ENCODE assay signal across 10 cellular contexts in genomic region chr21:14773777-14774345, GRCh38.
DNase-seq lines count a peak whose midpoint lies in the region; ATAC-seq, FAIRE-seq and TF ChIP-seq lines count a peak whose summit lies in the region.
"Had no signal": no experiment of that assay in that cellular context is flagged by ENCODE, and none has a peak within 500 bp of the region (broad histone marks: within the 10 kb centered on the region; RNA-seq: fewer than 3 reads in every experiment).

No MANE protein-coding gene starts in this region.

- H3K9me1 ChIP-seq in endothelial cell of umbilical vein (replicated peaks; ENCODE audit: control insufficient read depth, extremely low read depth, insufficient read depth, low read length) = no peaks in the 10 kb centered on the region

- DNase-seq in NCI-H1694 (lab: John Stamatoyannopoulos, UW) (peak; percentile 32), endothelial cell of umbilical vein (ENCODE audit: low read depth, low spot score) (peak; percentile 53), omental fat pad (ENCODE audit: low spot score) (peak; percentile 68), DMS153 (lab: John Stamatoyannopoulos, UW) (no peak)
- DNase-seq in activated CD4-positive, alpha-beta T cell treated with anti-CD3 and anti-CD28 coated beads, Interleukin-2, amount 50 U/mL, for 4 hours = peak; percentile 54 to 59

- TF ChIP-seq POLR2A in endothelial cell of umbilical vein (IDR thresholded peaks at IDR 0.05; ENCODE audit: low read depth, low read length) = no peak

- H2AFZ ChIP-seq in endothelial cell of umbilical vein (ENCODE audit: low read depth, low read length) = no peak overlapping the region

- no peak overlapping the region for H3K9ac ChIP-seq in endothelial cell of umbilical vein (replicated peaks; ENCODE audit: extremely low read depth, insufficient read depth, low read length)

- peak; percentile 37 for FAIRE-seq in endothelial cell of umbilical vein (lab: Jason Lieb, UNC)
- FAIRE-seq: TTC549 had no signal

- H3K79me2 ChIP-seq in endothelial cell of umbilical vein (ENCODE audit: control insufficient read depth, insufficient read depth, low read length) = no peaks in the 10 kb centered on the region

- no peak overlapping the region for H3K27ac ChIP-seq in endothelial cell of umbilical vein (ENCODE audit: insufficient read depth, low read depth, low read length)
- H3K27ac ChIP-seq: thoracic aorta had no signal

- CTCF ChIA-PET in endothelial cell of umbilical vein (lab: Charles Lee) = interaction anchor here (0.5 to 2.8 kb wide), 17 partner anchors 12 to 818 kb away, joined by 3 to 15 read pairs (median 4); partner anchors contain the start of gene HSPA13

- dilution Hi-C loops in endothelial cell of umbilical vein (cut with MboI; ENCODE audit: extremely low pct_ligation_motif_present, low sequenced_read_pairs) = no loop called here

- H3K4me3 ChIP-seq in GM12875 (ENCODE audit: low read depth, low read length) = no peak overlapping the region
- no peak overlapping the region for H3K4me3 ChIP-seq in endothelial cell of umbilical vein (replicated peaks in 1 of 3; ENCODE audit: insufficient read depth in 1 of 3, low read depth in 1 of 3, low read length in 3 of 3)
- H3K4me3 ChIP-seq: thoracic aorta had no signal

- intact Hi-C loops in endothelial cell of umbilical vein (cut with micrococcal nuclease) = loop anchor here (1.0 to 5.0 kb wide), 5 partner anchors 37 to 515 kb away; no protein-coding TSS in a partner anchor

- ATAC-seq in omental fat pad (ENCODE audit: low FRiP score) = no peak
- ATAC-seq in GM21528 (IDR thresholded peaks at IDR 0.05; ENCODE audit: low FRiP score, unreplicated experiment) = no peak
- no peak for ATAC-seq in HG02938 (IDR thresholded peaks at IDR 0.05; ENCODE audit: unreplicated experiment)

- H3K9me3 ChIP-seq in endothelial cell of umbilical vein (replicated peaks; ENCODE audit: control insufficient read depth, insufficient read depth, low read length) = no peaks in the 10 kb centered on the region
- H3K9me3 ChIP-seq: thoracic aorta had no signal

- POLR2A ChIA-PET in endothelial cell of umbilical vein (lab: Charles Lee) = no interaction called here

- BruUV-seq in endothelial cell of umbilical vein (replicated peaks; lab: Mats Ljungman, UMichigan) = no TSS peak

- peak; percentile 64 for TF ChIP-seq CTCF in GM12875 (IDR thresholded peaks at IDR 0.05; ENCODE audit: borderline replicate concordance, insufficient read depth, low read depth, low read length)
- peak; percentile 61 to 65 for TF ChIP-seq CTCF in endothelial cell of umbilical vein (IDR thresholded peaks at IDR 0.05; ENCODE audit: extremely low read depth in 1 of 2, insufficient read depth in 1 of 2, low read depth in 1 of 2, low read length in 2 of 2)
- TF ChIP-seq CTCF in omental fat pad (IDR thresholded peaks at IDR 0.05) = no peak

- H4K20me1 ChIP-seq in endothelial cell of umbilical vein (replicated peaks; ENCODE audit: control insufficient read depth, extremely low read depth, insufficient read depth, low read length) = no peaks in the 10 kb centered on the region

- no peaks in the 10 kb centered on the region for H3K36me3 ChIP-seq in endothelial cell of umbilical vein (ENCODE audit: control insufficient read depth in 2 of 2, extremely low read depth in 1 of 2, insufficient read depth in 2 of 2, low read length in 2 of 2)
- H3K36me3 ChIP-seq: thoracic aorta had no signal

- H3K27me3 ChIP-seq in endothelial cell of umbilical vein (ENCODE audit: control insufficient read depth in 2 of 2, insufficient read depth in 2 of 2, low read length in 2 of 2) = no peaks in the 10 kb centered on the region

- H3K4me1 ChIP-seq in endothelial cell of umbilical vein (ENCODE audit: control insufficient read depth, extremely low read depth, insufficient read depth, low read length) = no peaks in the 10 kb centered on the region

- no peak overlapping the region for H3K4me2 ChIP-seq in endothelial cell of umbilical vein (ENCODE audit: insufficient read depth, low read length)

TF ChIP-seq in endothelial cell of umbilical vein, 7 proteins besides CTCF, POLR2A, EP300 and RAD21:
- TF ChIP-seq GATA2 (IDR thresholded peaks at IDR 0.05; ENCODE audit: insufficient read depth, insufficient read length, low read depth, low read length) = no peak
- TF ChIP-seq FOS (IDR thresholded peaks at IDR 0.05; ENCODE audit: borderline replicate concordance, insufficient read depth, low read length) = no peak
- no peak for TF ChIP-seq JUN (IDR thresholded peaks at IDR 0.05; ENCODE audit: borderline replicate concordance, insufficient read depth, insufficient read length, low read depth)
- TF ChIP-seq POLR2AphosphoS5 (IDR thresholded peaks at IDR 0.05; ENCODE audit: insufficient read depth, low read depth, low read length) = no peak
- TF ChIP-seq EZH2 (IDR thresholded peaks at IDR 0.05; ENCODE audit: borderline replicate concordance, low read depth, low read length, severe bottlenecking) = no peak
- TF ChIP-seq MAX (IDR thresholded peaks at IDR 0.05; ENCODE audit: insufficient read depth, insufficient read length) = no peak
- TF ChIP-seq MYC (IDR thresholded peaks at IDR 0.05; ENCODE audit: low read depth, low read length) = no peak

Comparison
In these comparisons a context has a peak if more than half of its experiments do, and no peak if none do; other contexts are left out.
1. CTCF ChIP-seq: peak in GM12875 (single experiment) and endothelial cell of umbilical vein (2 of 2); none in omental fat pad (0 of 3).